In genomic region chr6:30955367-30956042, GRCh38 we compare ENCODE assay signal across 8 cellular contexts. TPM values are rescaled to one million over a fixed set of nuclear protein-coding genes. Genes with fewer than 3 reads are reported as not detected.
A peak's percentile ranks its signal among the peaks of the same experiment; 100 is the strongest.
DNase-seq lines count a peak whose midpoint lies in the region; TF ChIP-seq lines count a peak whose summit lies in the region.

No MANE protein-coding gene starts in this region.

- intact Hi-C loops in breast epithelium (cut with DNase I; ENCODE audit: low total_unique reads): no loop called here
- intact Hi-C loops in MCF 10A (cut with micrococcal nuclease): no loop called here
- intact Hi-C loops in activated CD4-positive, alpha-beta memory T cell treated with anti-CD3 and anti-CD28 coated beads for 36 hours (cut with micrococcal nuclease): no loop called here

- H3K27me3 ChIP-seq in breast epithelium: no peaks in the 10 kb centered on the region
- H3K27me3 ChIP-seq in effector memory CD4-positive, alpha-beta T cell (replicated peaks; ENCODE audit: control insufficient read depth, insufficient read depth, low read length, poor library complexity, severe bottlenecking): no peaks in the 10 kb centered on the region

- no peaks in the 10 kb centered on the region for H3K4me1 ChIP-seq in breast epithelium
- H3K4me1 ChIP-seq in effector memory CD4-positive, alpha-beta T cell (ENCODE audit: control insufficient read depth, insufficient read depth, low read length, poor library complexity, severe bottlenecking): peaks cover 9% of the 10 kb centered on the region

- no peak overlapping the region for H3K27ac Mint-ChIP-seq in MCF 10A (ENCODE audit: low read depth, unreplicated experiment)
- no peak overlapping the region for H3K27ac Mint-ChIP-seq in activated CD4-positive, alpha-beta memory T cell treated with anti-CD3 and anti-CD28 coated beads for 36 hours

- no peaks in the 10 kb centered on the region for H3K9me3 Mint-ChIP-seq in MCF 10A (ENCODE audit: unreplicated experiment)
- H3K9me3 Mint-ChIP-seq in activated CD4-positive, alpha-beta memory T cell treated with anti-CD3 and anti-CD28 coated beads for 36 hours: no peaks in the 10 kb centered on the region

- H3K9me3 ChIP-seq in breast epithelium: no peaks in the 10 kb centered on the region
- H3K9me3 ChIP-seq in effector memory CD4-positive, alpha-beta T cell (ENCODE audit: control insufficient read depth, low read length): no peaks in the 10 kb centered on the region

- H3K4me3 Mint-ChIP-seq in MCF 10A (ENCODE audit: unreplicated experiment): no peak overlapping the region
- H3K4me3 Mint-ChIP-seq in activated CD4-positive, alpha-beta memory T cell treated with anti-CD3 and anti-CD28 coated beads for 36 hours: peak overlapping the region; percentile 66

- TF ChIP-seq POLR2A in breast epithelium (IDR thresholded peaks at IDR 0.05): no peak

- no peak overlapping the region for H3K27ac ChIP-seq in breast epithelium
- H3K27ac ChIP-seq in effector memory CD4-positive, alpha-beta T cell (ENCODE audit: insufficient read depth, low read length, poor library complexity, severe bottlenecking): peak overlapping the region; percentile 37

- TF ChIP-seq CTCF in breast epithelium (IDR thresholded peaks at IDR 0.05) (no peak), MCF 10A (IDR thresholded peaks at IDR 0.05; ENCODE audit: unreplicated experiment) (no peak)

- H3K4me1 Mint-ChIP-seq in MCF 10A (ENCODE audit: insufficient read depth, unreplicated experiment): no peaks in the 10 kb centered on the region
- peaks cover 6% of the 10 kb centered on the region for H3K4me1 Mint-ChIP-seq in activated CD4-positive, alpha-beta memory T cell treated with anti-CD3 and anti-CD28 coated beads for 36 hours (ENCODE audit: low read depth)

- no peaks in the 10 kb centered on the region for H3K36me3 ChIP-seq in breast epithelium
- no peaks in the 10 kb centered on the region for H3K36me3 ChIP-seq in effector memory CD4-positive, alpha-beta T cell (ENCODE audit: control insufficient read depth, insufficient read depth, low read length)

- BruUV-seq in MCF 10A (replicated peaks; lab: Mats Ljungman, UMichigan): no TSS peak

- peak overlapping the region; percentile 44 to 71 (median 48) for H3K4me3 ChIP-seq in breast epithelium
- H3K4me3 ChIP-seq in effector memory CD4-positive, alpha-beta T cell (ENCODE audit: insufficient read depth, low read depth, low read length, poor library complexity, severe bottlenecking): peak overlapping the region; percentile 56

- POLR2A ChIA-PET in MCF 10A (lab: Yijun Ruan, JAX): interaction anchor here (1.4 kb wide), 1 partner anchor 11 kb away, joined by 4 read pairs; no protein-coding TSS in a partner anchor
- POLR2A ChIA-PET in activated CD4-positive, alpha-beta memory T cell treated with anti-CD3 and anti-CD28 coated beads for 36 hours (lab: Charles Lee): interaction anchor here (0.8 to 1.2 kb wide), 4 partner anchors 9 to 136 kb away, joined by 3 read pairs; partner anchors contain the start of gene GTF2H4

- H3K36me3 Mint-ChIP-seq in MCF 10A (ENCODE audit: insufficient read depth, unreplicated experiment): no peaks in the 10 kb centered on the region
- no peaks in the 10 kb centered on the region for H3K36me3 Mint-ChIP-seq in activated CD4-positive, alpha-beta memory T cell treated with anti-CD3 and anti-CD28 coated beads for 36 hours

- H3K27me3 Mint-ChIP-seq in MCF 10A (ENCODE audit: insufficient read depth, unreplicated experiment): no peaks in the 10 kb centered on the region
- peaks cover under 1% of the 10 kb centered on the region for H3K27me3 Mint-ChIP-seq in activated CD4-positive, alpha-beta memory T cell treated with anti-CD3 and anti-CD28 coated beads for 36 hours

- CTCF ChIA-PET in MCF 10A (lab: Yijun Ruan, JAX): interaction anchor here (0.6 to 0.8 kb wide), 2 partner anchors 40 to 115 kb away, joined by 3 read pairs; no protein-coding TSS in a partner anchor
- CTCF ChIA-PET in activated CD4-positive, alpha-beta memory T cell treated with anti-CD3 and anti-CD28 coated beads for 36 hours (lab: Charles Lee): interaction anchor here (0.9 to 2.3 kb wide), 6 partner anchors 89 to 182 kb away, joined by 3 to 21 read pairs (median 4); no protein-coding TSS in a partner anchor

- DNase-seq in breast epithelium (ENCODE audit: low spot score in 2 of 2): peak in 1 of 2 donors; percentile 58
- DNase-seq in MCF 10A (ENCODE audit: unreplicated experiment): no peak
- peak; percentile 47 for DNase-seq in MV-4-11 (lab: John Stamatoyannopoulos, UW)
- peak; percentile 82 for DNase-seq in activated CD4-positive, alpha-beta memory T cell treated with anti-CD3 and anti-CD28 coated beads for 36 hours
- DNase-seq in effector memory CD4-positive, alpha-beta T cell: peak; percentile 22 to 59 (median 56)
- DNase-seq in midbrain (lab: John Stamatoyannopoulos, UW): peak; percentile 39
- peak; percentile 68 to 79 for DNase-seq in stimulated activated CD8-positive, alpha-beta memory T cell treated with anti-CD3 and anti-CD28 coated beads, Interleukin-15, amount 100 ng/mL, for 48 hours (ENCODE audit: low read depth in 2 of 2)
- DNase-seq in NCI-H187 (lab: John Stamatoyannopoulos, UW): no peak

RNA-seq across cellular contexts. Expression of gene MUCL3, which starts 14.7 kb away (rescaled TPM):
- total RNA-seq in breast epithelium (not detected), MCF 10A (2022) (not detected in 2 replicates)
- not detected for total RNA-seq in activated CD4-positive, alpha-beta memory T cell treated with anti-CD3 and anti-CD28 coated beads for 36 hours

RNA-seq across cellular contexts. Expression of gene SFTA2, which starts 23.5 kb away (rescaled TPM):
- not detected for total RNA-seq in breast epithelium
- not detected in 2 replicates for total RNA-seq in MCF 10A (2022)
- total RNA-seq in activated CD4-positive, alpha-beta memory T cell treated with anti-CD3 and anti-CD28 coated beads for 36 hours: not detected

RNA-seq across cellular contexts. Expression of gene MUC21, which starts 28.0 kb away (rescaled TPM):
- total RNA-seq in breast epithelium (not detected), MCF 10A (2022) (not detected in 2 replicates)
- total RNA-seq in activated CD4-positive, alpha-beta memory T cell treated with anti-CD3 and anti-CD28 coated beads for 36 hours: not detected

RNA-seq across cellular contexts. Expression of gene VARS2, which starts 41.5 kb away (rescaled TPM):
- total RNA-seq in breast epithelium (10 to 100 TPM; 15.7 to 19.2 (median 16.8) TPM), MCF 10A (2022) (38.8 and 52.7 TPM in 2 replicates)
- total RNA-seq in activated CD4-positive, alpha-beta memory T cell treated with anti-CD3 and anti-CD28 coated beads for 36 hours: 10 to 100 TPM; 56.9 to 68.9 TPM

RNA-seq across cellular contexts. Expression of gene GTF2H4, which starts 47.5 kb away (rescaled TPM):
- total RNA-seq in breast epithelium (10 to 100 TPM; 10.4 to 13.4 (median 11.1) TPM), MCF 10A (2022) (30.6 and 33.9 TPM in 2 replicates)
- total RNA-seq in activated CD4-positive, alpha-beta memory T cell treated with anti-CD3 and anti-CD28 coated beads for 36 hours: 10 to 100 TPM; 35.2 to 39.2 TPM

Comparison
In these comparisons a context has a peak if more than half of its experiments do, and no peak if none do; other contexts are left out.
1. DNase-seq: peak in MV-4-11 (single experiment), activated CD4-positive, alpha-beta memory T cell treated with anti-CD3 and anti-CD28 coated beads for 36 hours (single experiment), effector memory CD4-positive, alpha-beta T cell (3 of 3), midbrain (single experiment) and stimulated activated CD8-positive, alpha-beta memory T cell treated with anti-CD3 and anti-CD28 coated beads, Interleukin-15, amount 100 ng/mL, for 48 hours (2 of 2); none in MCF 10A (single experiment) and NCI-H187 (0 of 2).